ENCODE assay signal across 8 cellular contexts in the genomic region with DNA sequence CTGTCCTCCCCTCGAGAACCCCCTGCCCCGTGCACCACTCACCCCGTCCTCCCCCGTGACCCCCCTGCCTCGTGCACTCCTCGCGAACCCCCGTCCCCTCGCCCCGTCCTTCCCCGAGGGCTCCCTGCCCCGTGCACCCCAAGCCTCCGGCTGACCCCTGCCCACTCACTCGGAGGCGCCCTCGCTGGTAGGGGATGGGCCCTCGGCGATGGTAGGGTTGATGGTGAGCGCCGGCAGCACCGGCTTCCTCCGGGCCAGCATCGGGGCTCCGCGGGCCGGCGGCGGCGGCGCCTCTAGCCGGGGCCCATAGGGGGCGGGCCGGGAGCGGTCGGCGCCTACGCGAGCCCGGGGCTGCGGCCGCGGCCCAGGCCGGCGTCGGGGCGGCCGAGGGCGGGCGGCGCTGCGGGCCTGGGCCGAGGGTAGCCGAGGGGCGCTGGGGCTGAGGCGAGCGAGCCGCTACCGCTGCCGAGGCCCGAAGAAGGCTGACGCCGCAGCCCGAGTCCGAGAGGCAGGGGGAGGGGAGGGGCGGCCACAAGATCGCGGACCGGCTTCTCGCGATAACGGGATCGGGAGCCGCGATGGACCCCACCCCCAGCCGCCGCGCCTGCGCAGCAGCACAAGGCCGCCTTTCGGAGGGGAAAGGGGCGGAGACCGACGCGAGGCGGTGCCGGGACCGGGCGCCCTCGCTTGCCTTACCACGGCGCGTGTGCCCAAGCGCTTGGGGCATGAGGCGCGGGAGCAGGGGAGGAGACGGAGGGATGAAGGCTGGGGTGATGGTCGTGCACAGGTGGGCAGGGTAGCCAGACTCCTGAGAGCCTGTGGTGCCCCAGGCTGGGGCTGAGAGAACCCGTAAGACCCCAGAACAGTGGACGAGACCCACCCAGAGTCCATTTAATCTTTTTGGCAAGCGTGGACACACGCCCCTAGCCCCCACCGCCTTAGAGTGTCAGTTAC. TPM values are rescaled to one million over a fixed set of nuclear protein-coding genes. Genes with fewer than 3 reads are reported as not detected.
DNase-seq lines count a peak whose midpoint lies in the region; ATAC-seq and TF ChIP-seq lines count a peak whose summit lies in the region.

Gene MAP2K2 (minus strand): TSS at position 508 of the 954 bp plus-strand sequence. CDS start 247 bp downstream, at position 261.

- ATAC-seq in HG03442 (IDR thresholded peaks at IDR 0.05; ENCODE audit: unreplicated experiment) (peak; percentile 89), left lobe of liver (peak; percentile 98)

- DNase-seq in AG10803 (ENCODE audit: low read depth) (peak; percentile 85), NCI-H526 treated with DMSO at 0.1 percent for 48 hours (lab: John Stamatoyannopoulos, UW) (peak; percentile 70), cortex of kidney (lab: John Stamatoyannopoulos, UW) (peak; percentile 86), left lobe of liver (ENCODE audit: low spot score) (peak; percentile 97)
- peak; percentile 97 for DNase-seq in activated CD4-positive, alpha-beta T cell treated with anti-CD3 and anti-CD28 coated beads, Interleukin-2, amount 50 U/mL, for 1 hour
- peak; percentile 98 for DNase-seq in stimulated activated CD4-positive, alpha-beta T cell treated with anti-CD3 and anti-CD28 coated beads, Interleukin-2, amount 100 ng/mL, for 24 hours

- TF ChIP-seq POLR2A in GM19099 (IDR thresholded peaks at IDR 0.05; ENCODE audit: extremely low read depth, insufficient read length, low read depth), result peak; percentile 86

- H3K4me3 ChIP-seq in AG10803 (ENCODE audit: low read length), result peak within 1 kb of the TSS; percentile 70

- no peak for TF ChIP-seq CTCF in AG10803 (conservative IDR thresholded peaks at IDR 0.05; ENCODE audit: low read length)

RNA-seq across cellular contexts. Expression of gene MAP2K2, which starts in this region (rescaled TPM):
- 63.1 TPM for total RNA-seq in left lobe of liver

Comparison
In these comparisons a context has a peak if more than half of its experiments do, and no peak if none do; other contexts are left out.
1. Peak in every context shown above with its lines: DNase-seq, ATAC-seq and H3K4me3 ChIP-seq.